Comparison of ENCODE assay signal across 24 cellular contexts in genomic region chr6:105988321-105988720, GRCh38.
"Had no signal": no experiment of that assay in that cellular context is flagged by ENCODE, and none has a peak within 500 bp of the region (broad histone marks: within the 10 kb centered on the region; RNA-seq: fewer than 3 reads in every experiment).

No MANE protein-coding gene starts in this region.

- H3K27ac ChIP-seq: hepatocyte, left lung, sigmoid colon, thoracic aorta, vagina had no signal

- FAIRE-seq: astrocyte, colon had no signal

- H3K36me3 ChIP-seq: esophagus squamous epithelium, left lung, sigmoid colon, thoracic aorta, vagina had no signal

- H3K9me3 ChIP-seq: esophagus squamous epithelium, left lung, sigmoid colon, thoracic aorta, vagina had no signal

- H2AFZ ChIP-seq: hepatocyte had no signal

- H3K4me3 ChIP-seq: esophagus squamous epithelium, hepatocyte, left lung, lung, sigmoid colon, thoracic aorta, vagina had no signal

- ATAC-seq: activated T-helper 17 cell treated with anti-CD3 and anti-CD28 coated beads, Interleukin-2, amount 50 U/mL, for 72 hours; left lung; stimulated activated naive B cell treated with anti-CD40 and anti-IgM and Interleukin-4, amounts not matched to agents 10 μg/mL and 1 μg/mL and 100 μg/mL, for 72 hours; WTC11 had no signal

- DNase-seq: activated T-cell treated with anti-CD3 and anti-CD28 coated beads, Interleukin-2, amount 50 U/mL, for 1 hour; central memory CD4-positive, alpha-beta T cell; endodermal cell; esophagus squamous epithelium; foreskin melanocyte; glutamatergic neuron; kidney glomerular epithelial cell; left lung; naive B cell; occipital lobe; posterior cingulate gyrus; sigmoid colon; stimulated activated CD4-positive, alpha-beta T cell treated with anti-CD3 and anti-CD28 coated beads, Interleukin-2, amount 100 ng/mL, for 48 hours; stimulated activated CD8-positive, alpha-beta memory T cell treated with anti-CD3 and anti-CD28 coated beads, Interleukin-4, amount 100 ng/mL, for 48 hours; stimulated activated naive B cell treated with anti-CD40 and anti-IgM and Interleukin-4, amounts not matched to agents 10 μg/mL and 1 μg/mL and 100 μg/mL, for 72 hours; T1000 had no signal

- H3K27me3 ChIP-seq: vagina had no signal

- H3K79me2 ChIP-seq: hepatocyte had no signal

- H3K4me2 ChIP-seq: hepatocyte had no signal
